26 cellular contexts compared by ENCODE assay signal in genomic region chr2:119814216-119814615, GRCh38.
"Had no signal": no experiment of that assay in that cellular context is flagged by ENCODE, and none has a peak within 500 bp of the region (broad histone marks: within the 10 kb centered on the region; RNA-seq: fewer than 3 reads in every experiment).

No MANE protein-coding gene starts in this region.

- H3K4me3 Mint-ChIP-seq: activated CD4-positive, alpha-beta T cell treated with anti-CD3 and anti-CD28 coated beads, Interleukin-2, amount 10 ng/mL, durations not matched to agents 24 days and 14 days; activated CD8-positive, alpha-beta T cell treated with anti-CD3 and anti-CD28 coated beads for 36 hours; activated naive CD8-positive, alpha-beta T cell treated with anti-CD3 and anti-CD28 coated beads for 36 hours; activated T-cell treated with anti-CD3 and anti-CD28 coated beads, Interleukin-2, amount 50 U/mL, for 72 hours; activated T-helper 17 cell treated with anti-CD3 and anti-CD28 coated beads, Interleukin-2, amount 50 U/mL, for 72 hours; central memory CD8-positive, alpha-beta T cell had no signal

- H3K27me3 Mint-ChIP-seq: activated CD4-positive, alpha-beta T cell treated with anti-CD3 and anti-CD28 coated beads, Interleukin-2, amount 10 ng/mL, durations not matched to agents 24 days and 14 days; activated CD8-positive, alpha-beta T cell treated with anti-CD3 and anti-CD28 coated beads for 36 hours; activated naive CD8-positive, alpha-beta T cell treated with anti-CD3 and anti-CD28 coated beads for 36 hours; activated T-helper 17 cell treated with anti-CD3 and anti-CD28 coated beads, Interleukin-2, amount 50 U/mL, for 72 hours; central memory CD8-positive, alpha-beta T cell had no signal

- H3K27ac ChIP-seq: brain microvascular endothelial cell, PC-9 had no signal

- H3K4me3 ChIP-seq: MG63, PC-9 had no signal

- H3K27me3 ChIP-seq: brain microvascular endothelial cell, MG63 had no signal

- ATAC-seq: activated CD8-positive, alpha-beta T cell treated with anti-CD3 and anti-CD28 coated beads for 36 hours; activated T-cell treated with anti-CD3 and anti-CD28 coated beads, Interleukin-2, amount 50 U/mL, for 72 hours; activated T-helper 17 cell treated with anti-CD3 and anti-CD28 coated beads, Interleukin-2, amount 50 U/mL, for 72 hours had no signal

- H2AFZ ChIP-seq: PC-9 had no signal

- DNase-seq: activated CD4-positive, alpha-beta T cell treated with anti-CD3 and anti-CD28 coated beads, Interleukin-2, amount 10 ng/mL, durations not matched to agents 24 days and 14 days; activated CD4-positive, alpha-beta T cell treated with anti-CD3 and anti-CD28 coated beads, Interleukin-2, amount 50 U/mL, for 4 hours; activated CD8-positive, alpha-beta T cell treated with anti-CD3 and anti-CD28 coated beads for 36 hours; activated effector memory CD4-positive, alpha-beta T cell treated with anti-CD3 and anti-CD28 coated beads, Interleukin-2, amount 50 U/mL, for 16 hours; activated naive CD4-positive, alpha-beta T cell; activated naive CD4-positive, alpha-beta T cell treated with anti-CD3 and anti-CD28 coated beads, Interleukin-2, amount 50 U/mL, for 16 hours; activated naive CD8-positive, alpha-beta T cell treated with anti-CD3 and anti-CD28 coated beads for 36 hours; activated T-cell treated with anti-CD3 and anti-CD28 coated beads, Interleukin-2, amount 50 U/mL, for 1 hour; activated T-cell treated with anti-CD3 and anti-CD28 coated beads, Interleukin-2, amount 50 U/mL, for 72 hours; amniotic stem cell; aorta; brain microvascular endothelial cell; Kasumi-1; MG63; NCI-H1048; NCI-H1105 treated with DMSO at 0.1 percent for 48 hours; NCI-H1436; NCI-H1694; NCI-H1930; NCI-H345; NCI-H524 treated with DMSO at 0.1 percent for 48 hours; PC-9; Right ventricle myocardium superior; T1000 had no signal

- H3K27ac Mint-ChIP-seq: activated CD4-positive, alpha-beta T cell treated with anti-CD3 and anti-CD28 coated beads, Interleukin-2, amount 10 ng/mL, durations not matched to agents 24 days and 14 days; activated CD8-positive, alpha-beta T cell treated with anti-CD3 and anti-CD28 coated beads for 36 hours; activated T-cell treated with anti-CD3 and anti-CD28 coated beads, Interleukin-2, amount 50 U/mL, for 72 hours; activated T-helper 17 cell treated with anti-CD3 and anti-CD28 coated beads, Interleukin-2, amount 50 U/mL, for 72 hours had no signal

- H3K9me3 ChIP-seq: MG63 had no signal

- H3K36me3 ChIP-seq: brain microvascular endothelial cell, MG63 had no signal

- H3K4me1 Mint-ChIP-seq: activated CD4-positive, alpha-beta T cell treated with anti-CD3 and anti-CD28 coated beads, Interleukin-2, amount 10 ng/mL, durations not matched to agents 24 days and 14 days; activated T-helper 17 cell treated with anti-CD3 and anti-CD28 coated beads, Interleukin-2, amount 50 U/mL, for 72 hours had no signal

- H3K4me2 ChIP-seq: PC-9 had no signal
